ENCODE assay signal across 28 cellular contexts in the genomic region with DNA sequence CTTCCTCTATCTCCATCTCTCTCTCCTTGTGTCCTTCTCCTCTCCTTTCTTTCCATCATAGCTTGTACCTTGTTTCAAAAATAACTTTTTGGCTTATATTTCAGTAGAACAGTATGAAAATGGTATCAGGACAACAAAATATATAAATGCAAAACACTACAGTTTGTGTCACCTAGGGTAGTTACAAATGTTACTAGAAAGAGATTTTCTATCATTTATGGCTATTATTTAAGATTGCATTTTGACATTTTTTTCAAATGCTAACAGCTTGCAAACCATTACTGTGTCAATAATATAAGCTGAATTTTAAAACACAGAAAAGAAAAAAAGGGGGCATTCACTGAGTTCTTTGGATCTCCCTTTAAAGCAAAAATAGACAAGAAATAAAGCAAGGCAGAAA.
"Had no signal": no experiment of that assay in that cellular context is flagged by ENCODE, and none has a peak within 500 bp of the region (broad histone marks: within the 10 kb centered on the region; RNA-seq: fewer than 3 reads in every experiment).

No MANE protein-coding gene starts in this region.

- H3K36me3 ChIP-seq: stomach, suprapubic skin, thoracic aorta, thyroid gland, tibial artery, tibial nerve, transverse colon, upper lobe of left lung, upper lobe of right lung, uterus, vagina had no signal

- H3K36me3 Mint-ChIP-seq: stimulated activated effector memory CD8-positive, alpha-beta T cell treated with anti-CD3 and anti-CD28 coated beads, Interleukin-12 subunit alpha, Interleukin-12 subunit beta, amount 100 ng/mL, for 72 hours; stimulated activated memory B cell treated with anti-CD40 and anti-IgM and Interleukin-4, amounts not matched to agents 10 μg/mL and 1 μg/mL and 100 μg/mL, for 72 hours; stimulated activated naive B cell treated with anti-CD40 and anti-IgM and Interleukin-4, amounts not matched to agents 10 μg/mL and 1 μg/mL and 100 μg/mL, for 72 hours; type B pancreatic cell had no signal

- H3K27ac Mint-ChIP-seq: stimulated activated effector memory CD8-positive, alpha-beta T cell treated with anti-CD3 and anti-CD28 coated beads, Interleukin-12 subunit alpha, Interleukin-12 subunit beta, amount 100 ng/mL, for 72 hours; stimulated activated memory B cell treated with anti-CD40 and anti-IgM and Interleukin-4, amounts not matched to agents 10 μg/mL and 1 μg/mL and 100 μg/mL, for 72 hours; stimulated activated naive B cell treated with anti-CD40 and anti-IgM and Interleukin-4, amounts not matched to agents 10 μg/mL and 1 μg/mL and 100 μg/mL, for 72 hours; stimulated activated naive CD8-positive, alpha-beta T cell treated with anti-CD3 and anti-CD28 coated beads, Interleukin-15, amount 100 ng/mL, for 72 hours; stimulated activated naive CD8-positive, alpha-beta T cell treated with anti-CD3 and anti-CD28 coated beads, Interleukin-15, Interleukin-2, amounts not matched to agents 100 ng/mL and 50 ng/mL, for 24 hours; type B pancreatic cell had no signal

- H3K4me3 Mint-ChIP-seq: stimulated activated effector memory CD8-positive, alpha-beta T cell treated with anti-CD3 and anti-CD28 coated beads, Interleukin-12 subunit alpha, Interleukin-12 subunit beta, amount 100 ng/mL, for 72 hours; stimulated activated memory B cell treated with anti-CD40 and anti-IgM and Interleukin-4, amounts not matched to agents 10 μg/mL and 1 μg/mL and 100 μg/mL, for 72 hours; stimulated activated naive B cell treated with anti-CD40 and anti-IgM and Interleukin-4, amounts not matched to agents 10 μg/mL and 1 μg/mL and 100 μg/mL, for 72 hours; stimulated activated naive CD8-positive, alpha-beta T cell treated with anti-CD3 and anti-CD28 coated beads, Interleukin-15, amount 100 ng/mL, for 72 hours; stimulated activated naive CD8-positive, alpha-beta T cell treated with anti-CD3 and anti-CD28 coated beads, Interleukin-15, Interleukin-2, amounts not matched to agents 100 ng/mL and 50 ng/mL, for 24 hours; type B pancreatic cell had no signal

- H3K4me1 ChIP-seq: stomach, suprapubic skin, thyroid gland, tibial artery, tibial nerve, transverse colon, upper lobe of left lung, upper lobe of right lung, uterus, vagina had no signal

- ATAC-seq: stimulated activated effector memory CD8-positive, alpha-beta T cell treated with anti-CD3 and anti-CD28 coated beads, Interleukin-12 subunit alpha, Interleukin-12 subunit beta, amount 100 ng/mL, for 72 hours; stimulated activated memory B cell treated with anti-CD40 and anti-IgM and Interleukin-4, amounts not matched to agents 10 μg/mL and 1 μg/mL and 100 μg/mL, for 72 hours; stimulated activated naive B cell treated with anti-CD40 and anti-IgM and Interleukin-4, amounts not matched to agents 10 μg/mL and 1 μg/mL and 100 μg/mL, for 72 hours; stimulated activated naive CD8-positive, alpha-beta T cell treated with anti-CD3 and anti-CD28 coated beads, Interleukin-15, amount 100 ng/mL, for 72 hours; stimulated activated naive CD8-positive, alpha-beta T cell treated with anti-CD3 and anti-CD28 coated beads, Interleukin-15, Interleukin-2, amounts not matched to agents 100 U/mL and 50 U/mL, for 24 hours; upper lobe of right lung had no signal

- H3K9me3 ChIP-seq: stomach, suprapubic skin, testis, thoracic aorta, thyroid gland, tibial artery, tibial nerve, transverse colon, upper lobe of left lung, upper lobe of right lung, uterus, vagina had no signal

- H3K27me3 Mint-ChIP-seq: stimulated activated memory B cell treated with anti-CD40 and anti-IgM and Interleukin-4, amounts not matched to agents 10 μg/mL and 1 μg/mL and 100 μg/mL, for 72 hours; stimulated activated naive B cell treated with anti-CD40 and anti-IgM and Interleukin-4, amounts not matched to agents 10 μg/mL and 1 μg/mL and 100 μg/mL, for 72 hours; stimulated activated naive CD8-positive, alpha-beta T cell treated with anti-CD3 and anti-CD28 coated beads, Interleukin-15, amount 100 ng/mL, for 72 hours; stimulated activated naive CD8-positive, alpha-beta T cell treated with anti-CD3 and anti-CD28 coated beads, Interleukin-15, Interleukin-2, amounts not matched to agents 100 ng/mL and 50 ng/mL, for 24 hours had no signal

- DNase-seq: stimulated activated CD4-positive, alpha-beta T cell treated with anti-CD3 and anti-CD28 coated beads, Interleukin-2, amount 100 ng/mL, for 48 hours; stimulated activated CD4-positive, alpha-beta T cell treated with anti-CD3 and anti-CD28 coated beads, Interleukin-4, amount 100 ng/mL, for 1 hour; stimulated activated CD4-positive, alpha-beta T cell treated with anti-CD3 and anti-CD28 coated beads, Interleukin-4, amount 100 ng/mL, for 24 hours; stimulated activated CD4-positive, alpha-beta T cell treated with anti-CD3 and anti-CD28 coated beads, Interleukin-4, amount 100 ng/mL, for 4 hours; stimulated activated CD8-positive, alpha-beta memory T cell treated with anti-CD3 and anti-CD28 coated beads, Interleukin-4, amount 100 ng/mL, for 48 hours; stimulated activated naive B cell treated with anti-CD40 and anti-IgM and Interleukin-4, amounts not matched to agents 10 μg/mL and 1 μg/mL and 100 μg/mL, for 72 hours; stimulated activated naive CD4-positive, alpha-beta T cell; stimulated activated naive CD4-positive, alpha-beta T cell treated with Interleukin-2 at 50 U/mL for 16 hours; stimulated activated naive CD8-positive, alpha-beta T cell treated with anti-CD3 and anti-CD28 coated beads, Interleukin-15, amount 100 ng/mL, for 72 hours; stimulated activated naive CD8-positive, alpha-beta T cell treated with anti-CD3 and anti-CD28 coated beads, Interleukin-15, Interleukin-2, amounts not matched to agents 100 U/mL and 50 U/mL, for 24 hours; stomach; substantia nigra; testis; thyroid gland; tibial artery; transverse colon; trophoblast cell; upper lobe of left lung; upper lobe of right lung; uterus had no signal

- H3K4me1 Mint-ChIP-seq: stimulated activated effector memory CD8-positive, alpha-beta T cell treated with anti-CD3 and anti-CD28 coated beads, Interleukin-12 subunit alpha, Interleukin-12 subunit beta, amount 100 ng/mL, for 72 hours; stimulated activated memory B cell treated with anti-CD40 and anti-IgM and Interleukin-4, amounts not matched to agents 10 μg/mL and 1 μg/mL and 100 μg/mL, for 72 hours; stimulated activated naive B cell treated with anti-CD40 and anti-IgM and Interleukin-4, amounts not matched to agents 10 μg/mL and 1 μg/mL and 100 μg/mL, for 72 hours; stimulated activated naive CD8-positive, alpha-beta T cell treated with anti-CD3 and anti-CD28 coated beads, Interleukin-15, amount 100 ng/mL, for 72 hours had no signal

- H3K27me3 ChIP-seq: stomach, suprapubic skin, testis, thyroid gland, tibial artery, tibial nerve, transverse colon, upper lobe of left lung, upper lobe of right lung, uterus, vagina had no signal

- H3K4me3 ChIP-seq: stomach, suprapubic skin, testis, thoracic aorta, thyroid gland, tibial artery, tibial nerve, transverse colon, upper lobe of left lung, upper lobe of right lung, uterus, vagina had no signal

- H3K27ac ChIP-seq: stomach, suprapubic skin, testis, thoracic aorta, thyroid gland, tibial artery, tibial nerve, transverse colon, upper lobe of left lung, upper lobe of right lung, uterus, vagina had no signal
